ENCODE assay signal across 25 cellular contexts in genomic region chr9:132638240-132638639, GRCh38. TPM values are rescaled to one million over a fixed set of nuclear protein-coding genes. Genes with fewer than 3 reads are reported as not detected.
DNase-seq lines count a peak whose midpoint lies in the region; ATAC-seq, FAIRE-seq and TF ChIP-seq lines count a peak whose summit lies in the region.
"Had no signal": no experiment of that assay in that cellular context is flagged by ENCODE, and none has a peak within 500 bp of the region (broad histone marks: within the 10 kb centered on the region; RNA-seq: fewer than 3 reads in every experiment).

No MANE protein-coding gene starts in this region.

- H3K9ac ChIP-seq in GM23248 (no peak overlapping the region), adipocyte (ENCODE audit: low read length) (no peak overlapping the region)

- WGBS in GM23248 (ENCODE audit: low coverage in 1 of 2, low lambda C conversion rate in 2 of 2, missing lambda C conversion rate in 2 of 2), 2 experiments, result 85 to 87% methylated on average over 5 of the region's 5 CpGs

- H3F3A ChIP-seq in GM23248 (ENCODE audit: insufficient read depth), result no peaks in the 10 kb centered on the region

- no peaks in the 10 kb centered on the region for H4K20me1 ChIP-seq in GM23248 (ENCODE audit: insufficient read depth)

- H3K27me3 ChIP-seq in GM23248 (replicated peaks; ENCODE audit: insufficient read depth) (no peaks in the 10 kb centered on the region), adipocyte (replicated peaks; ENCODE audit: control insufficient read depth, insufficient read depth, low read length) (no peaks in the 10 kb centered on the region)
- H3K27me3 ChIP-seq: ascending aorta, tibial nerve had no signal

- H3K36me3 ChIP-seq in GM23248 (ENCODE audit: low read depth) (peaks cover 21% of the 10 kb centered on the region; the same call in 1 of the 2 replicates), adipocyte (ENCODE audit: control insufficient read depth, insufficient read depth, low read length, severe bottlenecking) (peaks cover 71% of the 10 kb centered on the region)

- FAIRE-seq in RCC 7860 (lab: Jason Lieb, UNC), result no peak
- FAIRE-seq: GM12892, GM19239 had no signal

- H3K79me2 ChIP-seq in GM23248 (ENCODE audit: insufficient read depth), result no peaks in the 10 kb centered on the region

- peak; percentile 23 for DNase-seq in GM23248
- DNase-seq in adipocyte (ENCODE audit: low read depth), result peak; percentile 19
- peak; percentile 60 to 84 for DNase-seq in foreskin fibroblast
- DNase-seq in RCC 7860 (ENCODE audit: low spot score), result no peak
- DNase-seq: activated CD4-positive, CD25-positive, alpha-beta regulatory T cell treated with anti-CD3 and anti-CD28 coated beads, Interleukin-2, amount 50 U/mL, for 72 hours; activated T-cell treated with anti-CD3 and anti-CD28 coated beads, Interleukin-2, amount 50 U/mL, for 4 hours; CD4-positive, alpha-beta memory T cell; DMS153; erythroblast; GOT3; mesenchymal stem cell; retina; SIG-M5; stimulated activated CD4-positive, alpha-beta T cell treated with anti-CD3 and anti-CD28 coated beads, Interleukin-12 subunit alpha, Interleukin-12 subunit beta, amount 100 ng/mL, for 4 hours had no signal

- no peak overlapping the region for H2AFZ ChIP-seq in GM23248

- no peaks in the 10 kb centered on the region for H3K9me2 ChIP-seq in GM23248 (ENCODE audit: insufficient read depth)

- no peak overlapping the region for H3K4me2 ChIP-seq in GM23248 (ENCODE audit: unreplicated experiment)

- no peak for ATAC-seq in HG03039 (IDR thresholded peaks at IDR 0.05; ENCODE audit: unreplicated experiment)
- ATAC-seq in HG03460 (IDR thresholded peaks at IDR 0.05; ENCODE audit: unreplicated experiment), result no peak
- ATAC-seq in HG03135 (IDR thresholded peaks at IDR 0.05; ENCODE audit: unreplicated experiment), result no peak
- ATAC-seq: activated T-cell treated with anti-CD3 and anti-CD28 coated beads, Interleukin-2, amount 50 U/mL, for 4 hours had no signal

- in situ Hi-C loops in GM23248 (cut with MboI), result no loop called here

- H3K27ac ChIP-seq in C4-2B (peak overlapping the region; percentile 23), GM23248 (no peak overlapping the region)
- H3K27ac ChIP-seq: ascending aorta, HL-60, tibial nerve had no signal

- TF ChIP-seq CTCF in C4-2B (conservative IDR thresholded peaks at IDR 0.05) (no peak), foreskin fibroblast (IDR thresholded peaks at IDR 0.05; ENCODE audit: low read depth, low read length) (no peak)

- no peaks in the 10 kb centered on the region for H3K4me1 ChIP-seq in GM23248 (ENCODE audit: insufficient read depth)
- H3K4me1 ChIP-seq in adipocyte (ENCODE audit: control insufficient read depth, insufficient read depth, low read length), result peaks cover 6% of the 10 kb centered on the region
- H3K4me1 ChIP-seq: ascending aorta, tibial nerve had no signal

- H3K9me3 ChIP-seq in GM23248 (ENCODE audit: low read depth) (no peaks in the 10 kb centered on the region), adipocyte (ENCODE audit: control insufficient read depth, low read length) (no peaks in the 10 kb centered on the region)
- H3K9me3 ChIP-seq: ascending aorta, tibial nerve had no signal

- H3K4me3 ChIP-seq in GM23248 (no peak overlapping the region), adipocyte (ENCODE audit: low read length) (no peak overlapping the region), foreskin fibroblast (ENCODE audit: low read depth in 1 of 2, low read length in 2 of 2) (no peak overlapping the region)
- H3K4me3 ChIP-seq: ascending aorta, tibial nerve had no signal

RNA-seq across cellular contexts. Expression of gene DDX31, which starts 31.5 kb away (rescaled TPM):
- total RNA-seq in GM23248 (2014; rRNA removed; shearing (Covaris generic)), result 11.0 and 14.9 TPM in 2 replicates
- 7.4 and 8.2 TPM in 2 replicates for polyA plus RNA-seq in GM23248 (2016; fragmentation: Nextera tagmentation; extraction: Ambion mirVana)

RNA-seq across cellular contexts. Expression of gene GTF3C4, which starts 32.0 kb away (rescaled TPM):
- 13.0 and 15.8 TPM in 2 replicates for total RNA-seq in GM23248 (2014; rRNA removed; shearing (Covaris generic))
- polyA plus RNA-seq in GM23248 (2016; fragmentation: Nextera tagmentation; extraction: Ambion mirVana), result 4.7 and 4.9 TPM in 2 replicates

RNA-seq across cellular contexts. Expression of gene BARHL1, which starts 55.8 kb away (rescaled TPM):
- total RNA-seq in GM23248 (2014; rRNA removed; shearing (Covaris generic)), result not detected in 2 replicates
- not detected in 2 replicates for polyA plus RNA-seq in GM23248 (2016; fragmentation: Nextera tagmentation; extraction: Ambion mirVana)
- total RNA-seq: activated CD8-positive, alpha-beta memory T cell treated with anti-CD3 and anti-CD28 coated beads for 36 hours; activated T-cell treated with anti-CD3 and anti-CD28 coated beads, Interleukin-2, amount 50 U/mL, for 4 hours; ascending aorta; CD4-positive, alpha-beta memory T cell; myocyte; tibial nerve had no signal
- polyA plus RNA-seq: CD4-positive, alpha-beta memory T cell had no signal
